In genomic region chr17:16380640-16381495, GRCh38 we compare ENCODE assay signal across 8 cellular contexts. TPM values are rescaled to one million over a fixed set of nuclear protein-coding genes. Genes with fewer than 3 reads are reported as not detected.
DNase-seq lines count a peak whose midpoint lies in the region; ATAC-seq and TF ChIP-seq lines count a peak whose summit lies in the region.

UBB (plus strand) TSS chr17:16381091; CDS start chr17:16381908, 817 bp downstream.

- TF ChIP-seq CTCF in activated B cell treated with CpG ODN at 0.5 μM for 24 hours (IDR thresholded peaks at IDR 0.05) = no peak

- CTCF ChIA-PET in activated B cell treated with CpG ODN at 0.5 μM for 24 hours (lab: Charles Lee) = interaction anchor here (0.8 to 4.0 kb wide), 4 partner anchors 17 to 141 kb away, joined by 3 to 20 read pairs (median 8); partner anchors contain the start of gene TRPV2

- H3K27me3 Mint-ChIP-seq in activated B cell treated with CpG ODN at 0.5 μM for 24 hours = no peaks in the 10 kb centered on the region

- H3K4me3 Mint-ChIP-seq in activated B cell treated with CpG ODN at 0.5 μM for 24 hours = peak within 1 kb of the TSS; percentile 97

- H3K27ac ChIP-seq in caudate nucleus (ENCODE audit: low read depth, low read length) = peak within 1 kb of the TSS; percentile 100

- ATAC-seq in GM18867 (IDR thresholded peaks at IDR 0.05; ENCODE audit: unreplicated experiment) = peak; percentile 92
- ATAC-seq in HG03108 (IDR thresholded peaks at IDR 0.05; ENCODE audit: unreplicated experiment) = peak; percentile 82
- ATAC-seq in activated B cell treated with CpG ODN at 0.5 μM for 24 hours (ENCODE audit: low read depth) = peak; percentile 90

- H3K9me3 Mint-ChIP-seq in activated B cell treated with CpG ODN at 0.5 μM for 24 hours = no peaks in the 10 kb centered on the region

- POLR2A ChIA-PET in activated B cell treated with CpG ODN at 0.5 μM for 24 hours (lab: Charles Lee) = interaction anchor here (0.6 to 4.1 kb wide), 36 partner anchors 8 to 962 kb away, joined by 3 to 105 read pairs (median 5); partner anchors contain the start of genes CENPV, NCOR1, PIGL and TRPV2

- peak within 1 kb of the TSS; percentile 97 for H3K27ac Mint-ChIP-seq in activated B cell treated with CpG ODN at 0.5 μM for 24 hours

- intact Hi-C loops in activated B cell treated with CpG ODN at 0.5 μM for 24 hours (cut with micrococcal nuclease) = loop anchor here (1.0 to 10.0 kb wide), 9 partner anchors 18 to 604 kb away; partner anchors contain the start of genes CENPV and ZNF287

- peak; percentile 98 for DNase-seq in ACHN
- DNase-seq in NCI-H2227 treated with DMSO at 0.1 percent for 48 hours (lab: John Stamatoyannopoulos, UW) = peak; percentile 97
- peak; percentile 83 for DNase-seq in activated B cell treated with CpG ODN at 0.5 μM for 24 hours
- peak; percentile 62 to 97 (median 91) for DNase-seq in caudate nucleus (lab: John Stamatoyannopoulos, UW)
- DNase-seq in inferior parietal cortex (ENCODE audit: extremely low spot score) = peak; percentile 96
- peak; percentile 84 to 92 for DNase-seq in stimulated activated CD4-positive, alpha-beta T cell treated with anti-CD3 and anti-CD28 coated beads, Interleukin-12 subunit alpha, Interleukin-12 subunit beta, amount 100 ng/mL, for 24 hours (ENCODE audit: low read depth in 2 of 2)

- peaks cover 48% of the 10 kb centered on the region for H3K4me1 Mint-ChIP-seq in activated B cell treated with CpG ODN at 0.5 μM for 24 hours

- in situ Hi-C loops in ACHN (cut with HindIII; ENCODE audit: low pct_ligation_motif_present, low pct_unique_long_range_greater_than_20kb, low sequenced_read_pairs) = loop anchor here (25.0 kb wide), 1 partner anchor 131 kb away; no protein-coding TSS in a partner anchor

- H3K36me3 Mint-ChIP-seq in activated B cell treated with CpG ODN at 0.5 μM for 24 hours (ENCODE audit: low read depth) = peaks cover 41% of the 10 kb centered on the region

RNA-seq across cellular contexts. Expression of gene UBB, which starts in this region (rescaled TPM):
- total RNA-seq in activated B cell treated with CpG ODN at 0.5 μM for 24 hours = 1,031 and 1,128 TPM in 2 replicates

Comparison
In these comparisons a context has a peak if more than half of its experiments do, and no peak if none do; other contexts are left out.
1. Peak in every context shown above with its lines: DNase-seq, ATAC-seq and H3K27ac ChIP-seq.